In genomic region chr21:43800566-43800965, GRCh38 we compare ENCODE assay signal across 26 cellular contexts.
"Had no signal": no experiment of that assay in that cellular context is flagged by ENCODE, and none has a peak within 500 bp of the region (broad histone marks: within the 10 kb centered on the region; RNA-seq: fewer than 3 reads in every experiment).

No MANE protein-coding gene starts in this region.

- H3K4me1 Mint-ChIP-seq: WTC11 had no signal

- H3K27me3 Mint-ChIP-seq: activated CD4-positive, alpha-beta memory T cell treated with anti-CD3 and anti-CD28 coated beads for 36 hours had no signal

- DNase-seq: activated CD4-positive, alpha-beta memory T cell treated with anti-CD3 and anti-CD28 coated beads for 36 hours; activated CD4-positive, alpha-beta T cell treated with anti-CD3 and anti-CD28 coated beads for 48 hours; activated CD4-positive, CD25-positive, alpha-beta regulatory T cell treated with anti-CD3 and anti-CD28 coated beads, Interleukin-2, amount 50 U/mL, for 72 hours; activated CD8-positive, alpha-beta memory T cell treated with anti-CD3 and anti-CD28 coated beads for 24 hours; activated effector memory CD4-positive, alpha-beta T cell treated with anti-CD3 and anti-CD28 coated beads, Interleukin-2, amount 50 U/mL, for 16 hours; activated naive CD4-positive, alpha-beta T cell treated with Interleukin-2 at 50 U/mL for 16 hours; activated T-cell treated with anti-CD3 and anti-CD28 coated beads, Interleukin-2, amount 50 U/mL, for 4 hours; brain microvascular endothelial cell; Karpas-422; MM.1S; NCI-H1105; NCI-H1436; NCI-H1694 treated with DMSO at 0.1 percent for 48 hours; NCI-H2029 treated with DMSO at 0.1 percent for 48 hours; NCI-H345; NCI-H510A; NCI-H526 treated with DMSO at 0.1 percent for 48 hours; NCI-H82; SHP77; T-helper 9 cell had no signal

- ATAC-seq: activated naive CD4-positive, alpha-beta T cell treated with anti-CD3 and anti-CD28 coated beads, Interleukin-2, amount 50 U/mL, for 72 hours; activated T-cell treated with anti-CD3 and anti-CD28 coated beads, Interleukin-2, amount 50 U/mL, for 4 hours; SK-N-SH treated with all-trans-retinoic acid at 6 μM for 48 hours; WTC11 had no signal

- H3K4me3 Mint-ChIP-seq: activated CD4-positive, alpha-beta memory T cell treated with anti-CD3 and anti-CD28 coated beads for 36 hours; activated T-cell treated with anti-CD3 and anti-CD28 coated beads, Interleukin-2, amount 50 U/mL, for 4 hours; T-helper 1 cell treated with Interleukin-12 subunit alpha and Interleukin-12 subunit beta and Interleukin-4 antibody, amounts not matched to agents 30 μg/mL and 1 μg/mL, for 36 hours; WTC11 had no signal

- H3K9me3 Mint-ChIP-seq: activated CD4-positive, alpha-beta memory T cell treated with anti-CD3 and anti-CD28 coated beads for 36 hours; activated naive CD4-positive, alpha-beta T cell treated with anti-CD3 and anti-CD28 coated beads, Interleukin-2, amount 50 U/mL, for 72 hours; activated T-cell treated with anti-CD3 and anti-CD28 coated beads, Interleukin-2, amount 50 U/mL, for 4 hours; T-helper 1 cell treated with Interleukin-12 subunit alpha and Interleukin-12 subunit beta and Interleukin-4 antibody, amounts not matched to agents 30 μg/mL and 1 μg/mL, for 36 hours; WTC11 had no signal

- H3K27ac ChIP-seq: brain microvascular endothelial cell, cardiac muscle cell, SJSA1 had no signal

- H3K27ac Mint-ChIP-seq: activated CD4-positive, alpha-beta memory T cell treated with anti-CD3 and anti-CD28 coated beads for 36 hours; T-helper 1 cell treated with Interleukin-12 subunit alpha and Interleukin-12 subunit beta and Interleukin-4 antibody, amounts not matched to agents 30 μg/mL and 1 μg/mL, for 36 hours had no signal
